14 cellular contexts compared by ENCODE assay signal in genomic region chr17:74919440-74920305, GRCh38. TPM values are rescaled to one million over a fixed set of nuclear protein-coding genes. Genes with fewer than 3 reads are reported as not detected.
DNase-seq lines count a peak whose midpoint lies in the region; ATAC-seq and TF ChIP-seq lines count a peak whose summit lies in the region.
"Had no signal": no experiment of that assay in that cellular context is flagged by ENCODE, and none has a peak within 500 bp of the region (broad histone marks: within the 10 kb centered on the region; RNA-seq: fewer than 3 reads in every experiment).

No MANE protein-coding gene starts in this region.

- H3K27ac ChIP-seq in MM.1S (ENCODE audit: low read length) (no peak overlapping the region), trophoblast cell (ENCODE audit: low read depth, low read length) (no peak overlapping the region)

- DNase-seq in GM06990 (ENCODE audit: extremely low read depth, insufficient read length) = no peak
- peak; percentile 45 for DNase-seq in MM.1S
- DNase-seq in choroid plexus epithelial cell (ENCODE audit: low read depth) = peak; percentile 9
- DNase-seq in trophoblast cell = peak; percentile 21 to 60
- DNase-seq in foreskin melanocyte = no peak
- DNase-seq in activated T-cell treated with anti-CD3 and anti-CD28 coated beads, Interleukin-2, amount 50 U/mL, for 1 hour = no peak
- DNase-seq in activated naive CD4-positive, alpha-beta T cell treated with anti-CD3 and anti-CD28 coated beads, Interleukin-2, amount 50 U/mL, for 72 hours (ENCODE audit: low spot score in 2 of 2) = no peak
- DNase-seq: activated CD4-positive, alpha-beta T cell treated with anti-CD3 and anti-CD28 coated beads, Interleukin-2, amount 10 ng/mL, durations not matched to agents 24 days and 14 days; anterior cingulate cortex; KG1; PC-3 had no signal

- no peaks in the 10 kb centered on the region for H3F3A ChIP-seq in MM.1S (ENCODE audit: insufficient read depth, low read length)

- no peak overlapping the region for H3K23ac ChIP-seq in trophoblast cell (ENCODE audit: low read length)

- no peak overlapping the region for H2AK5ac ChIP-seq in trophoblast cell (ENCODE audit: low read length)

- H3K36me3 ChIP-seq in GM06990 (ENCODE audit: control insufficient read depth, insufficient read depth, low read length) (no peaks in the 10 kb centered on the region), MM.1S (replicated peaks; ENCODE audit: insufficient read depth, low read length) (no peaks in the 10 kb centered on the region), trophoblast cell (ENCODE audit: control insufficient read depth in 1 of 2, insufficient read depth in 2 of 2, low read length in 2 of 2) (no peaks in the 10 kb centered on the region)
- H3K36me3 ChIP-seq: HAP-1 had no signal

- no peaks in the 10 kb centered on the region for H3K36me3 Mint-ChIP-seq in activated naive CD4-positive, alpha-beta T cell treated with anti-CD3 and anti-CD28 coated beads, Interleukin-2, amount 50 U/mL, for 72 hours

- H3K9me3 ChIP-seq in MM.1S (replicated peaks; ENCODE audit: insufficient read depth, low read length) (no peaks in the 10 kb centered on the region), trophoblast cell (ENCODE audit: insufficient read depth, low read depth, low read length) (peaks cover 10% of the 10 kb centered on the region)
- H3K9me3 ChIP-seq: HAP-1 had no signal

- H3K9me3 Mint-ChIP-seq in activated naive CD4-positive, alpha-beta T cell treated with anti-CD3 and anti-CD28 coated beads, Interleukin-2, amount 50 U/mL, for 72 hours = no peaks in the 10 kb centered on the region
- H3K9me3 Mint-ChIP-seq: activated CD4-positive, alpha-beta T cell treated with anti-CD3 and anti-CD28 coated beads, Interleukin-2, amount 10 ng/mL, durations not matched to agents 24 days and 14 days; nephron had no signal

- no peaks in the 10 kb centered on the region; the same call in 1 of the 2 replicates for H3K27me3 ChIP-seq in GM06990 (replicated peaks; ENCODE audit: control insufficient read depth, insufficient read depth, low read length)
- H3K27me3 ChIP-seq in MM.1S (replicated peaks; ENCODE audit: insufficient read depth, low read length) = peaks cover 94% of the 10 kb centered on the region
- peaks cover 18% of the 10 kb centered on the region for H3K27me3 ChIP-seq in trophoblast cell (ENCODE audit: insufficient read depth, low read length)

- H3K4ac ChIP-seq in trophoblast cell (ENCODE audit: low read depth, low read length) = no peak overlapping the region

- H3K9me2 ChIP-seq in MM.1S (replicated peaks; ENCODE audit: insufficient read depth, low read length) = no peaks in the 10 kb centered on the region

- no peak overlapping the region for H2BK5ac ChIP-seq in trophoblast cell (ENCODE audit: low read depth, low read length, poor library complexity)

- H2BK12ac ChIP-seq in trophoblast cell (ENCODE audit: low read length) = no peak overlapping the region

- TF ChIP-seq CTCF in GM06990 (IDR thresholded peaks at IDR 0.05; ENCODE audit: insufficient read depth, low read length, poor library complexity, severe bottlenecking) (peak; percentile 38), MM.1S (IDR thresholded peaks at IDR 0.05; ENCODE audit: low read length) (peak; percentile 45), choroid plexus epithelial cell (conservative IDR thresholded peaks at IDR 0.05; ENCODE audit: low read depth, low read length) (peak; percentile 38)

- no peaks in the 10 kb centered on the region; the same call in 1 of the 2 replicates for H4K20me1 ChIP-seq in MM.1S (ENCODE audit: insufficient read depth, low read length)

- H3K4me1 ChIP-seq in MM.1S (ENCODE audit: low read length) (no peaks in the 10 kb centered on the region), trophoblast cell (ENCODE audit: control insufficient read depth in 1 of 2, insufficient read depth in 2 of 2, low read length in 2 of 2) (no peaks in the 10 kb centered on the region)
- H3K4me1 ChIP-seq: HAP-1 had no signal

- no peak overlapping the region for H4K8ac ChIP-seq in trophoblast cell (ENCODE audit: low read depth, low read length)

- no peak overlapping the region for H2BK120ac ChIP-seq in trophoblast cell (ENCODE audit: insufficient read depth, low read length, poor library complexity)

- no peak for ATAC-seq in activated naive CD4-positive, alpha-beta T cell treated with anti-CD3 and anti-CD28 coated beads, Interleukin-2, amount 50 U/mL, for 72 hours
- ATAC-seq: PC-3 had no signal

- H3K79me2 ChIP-seq in MM.1S (ENCODE audit: low read length) (no peaks in the 10 kb centered on the region), trophoblast cell (ENCODE audit: control insufficient read depth, insufficient read depth, low read length, poor library complexity) (no peaks in the 10 kb centered on the region)

- H3K18ac ChIP-seq in trophoblast cell (ENCODE audit: low read length) = no peak overlapping the region

- peak overlapping the region; percentile 24; the same call in 1 of the 2 replicates for H3K4me2 ChIP-seq in MM.1S (ENCODE audit: low read depth, low read length)
- no peak overlapping the region for H3K4me2 ChIP-seq in trophoblast cell (ENCODE audit: low read length)

- H3K27ac Mint-ChIP-seq in activated naive CD4-positive, alpha-beta T cell treated with anti-CD3 and anti-CD28 coated beads, Interleukin-2, amount 50 U/mL, for 72 hours = no peak overlapping the region
- H3K27ac Mint-ChIP-seq: activated CD4-positive, alpha-beta T cell treated with anti-CD3 and anti-CD28 coated beads, Interleukin-2, amount 10 ng/mL, durations not matched to agents 24 days and 14 days; nephron had no signal

- WGBS in trophoblast cell (ENCODE audit: extremely low coverage, insufficient coverage, insufficient read length) = no CpG with 5 or more reads among the region's 67 CpGs

- H3K79me1 ChIP-seq in trophoblast cell (ENCODE audit: low read length) = no peaks in the 10 kb centered on the region

- H2AFZ ChIP-seq in MM.1S (ENCODE audit: low read length) = no peak overlapping the region
- no peak overlapping the region for H2AFZ ChIP-seq in trophoblast cell (ENCODE audit: insufficient read depth, low read length, poor library complexity)

- no peak overlapping the region for H3K14ac ChIP-seq in trophoblast cell (ENCODE audit: low read length)

- no peak overlapping the region for H3K4me3 ChIP-seq in GM06990 (replicated peaks; ENCODE audit: low read depth, low read length)
- H3K4me3 ChIP-seq in MM.1S (ENCODE audit: low read length) = no peak overlapping the region
- no peak overlapping the region for H3K4me3 ChIP-seq in choroid plexus epithelial cell (ENCODE audit: low read depth, low read length)
- H3K4me3 ChIP-seq in trophoblast cell (ENCODE audit: low read depth, low read length) = no peak overlapping the region
- H3K4me3 ChIP-seq: HAP-1 had no signal

- H4K91ac ChIP-seq in trophoblast cell (ENCODE audit: low read depth, low read length) = no peak overlapping the region

- H4K12ac ChIP-seq in trophoblast cell (ENCODE audit: low read depth, low read length) = no peak overlapping the region

- no peak overlapping the region for H3K9ac ChIP-seq in MM.1S (ENCODE audit: low read length)
- H3K9ac ChIP-seq in trophoblast cell (ENCODE audit: low read length) = no peak overlapping the region

RNA-seq across cellular contexts. Expression of gene USH1G, which starts 3.4 kb away (rescaled TPM):
- polyA plus RNA-seq in trophoblast cell (2013) = 0.04 and 0.05 TPM in 2 replicates
- total RNA-seq in activated naive CD4-positive, alpha-beta T cell treated with anti-CD3 and anti-CD28 coated beads, Interleukin-2, amount 50 U/mL, for 72 hours = not detected
- total RNA-seq: activated CD4-positive, alpha-beta T cell treated with anti-CD3 and anti-CD28 coated beads, Interleukin-2, amount 10 ng/mL, durations not matched to agents 24 days and 14 days; glomerular endothelial cell had no signal

RNA-seq across cellular contexts. Expression of gene OTOP2, which starts 4.4 kb away (rescaled TPM):
- not detected in 2 replicates for polyA plus RNA-seq in trophoblast cell (2013)
- total RNA-seq in activated naive CD4-positive, alpha-beta T cell treated with anti-CD3 and anti-CD28 coated beads, Interleukin-2, amount 50 U/mL, for 72 hours = not detected
- total RNA-seq: activated CD4-positive, alpha-beta T cell treated with anti-CD3 and anti-CD28 coated beads, Interleukin-2, amount 10 ng/mL, durations not matched to agents 24 days and 14 days; glomerular endothelial cell; PC-3 had no signal

RNA-seq across cellular contexts. Expression of gene OTOP3, which starts 16.0 kb away (rescaled TPM):
- not detected in 2 replicates for polyA plus RNA-seq in trophoblast cell (2013)
- not detected for total RNA-seq in activated naive CD4-positive, alpha-beta T cell treated with anti-CD3 and anti-CD28 coated beads, Interleukin-2, amount 50 U/mL, for 72 hours
- total RNA-seq: activated CD4-positive, alpha-beta T cell treated with anti-CD3 and anti-CD28 coated beads, Interleukin-2, amount 10 ng/mL, durations not matched to agents 24 days and 14 days; glomerular endothelial cell; PC-3 had no signal

RNA-seq across cellular contexts. Expression of gene FADS6, which starts 26.2 kb away (rescaled TPM):
- polyA plus RNA-seq in trophoblast cell (2013) = 0.22 and 0.35 TPM in 2 replicates
- not detected for total RNA-seq in activated naive CD4-positive, alpha-beta T cell treated with anti-CD3 and anti-CD28 coated beads, Interleukin-2, amount 50 U/mL, for 72 hours
- total RNA-seq: activated CD4-positive, alpha-beta T cell treated with anti-CD3 and anti-CD28 coated beads, Interleukin-2, amount 10 ng/mL, durations not matched to agents 24 days and 14 days; glomerular endothelial cell; PC-3 had no signal

RNA-seq across cellular contexts. Expression of gene FDXR, which starts 46.9 kb away (rescaled TPM):
- 12.9 and 13.4 TPM in 2 replicates for polyA plus RNA-seq in trophoblast cell (2013)
- total RNA-seq in activated naive CD4-positive, alpha-beta T cell treated with anti-CD3 and anti-CD28 coated beads, Interleukin-2, amount 50 U/mL, for 72 hours = 10 to 100 TPM; 30.9 to 96.3 TPM

Comparison
In these comparisons a context has a peak if more than half of its experiments do, and no peak if none do; other contexts are left out.
1. DNase-seq: peak in MM.1S (single experiment), choroid plexus epithelial cell (single experiment) and trophoblast cell (2 of 2); none in GM06990 (single experiment), foreskin melanocyte (single experiment), activated T-cell treated with anti-CD3 and anti-CD28 coated beads, Interleukin-2, amount 50 U/mL, for 1 hour (single experiment) and activated naive CD4-positive, alpha-beta T cell treated with anti-CD3 and anti-CD28 coated beads, Interleukin-2, amount 50 U/mL, for 72 hours (0 of 2).
2. Peak in every context shown above with its lines, with median percentiles within 50 percentile points of each other: CTCF ChIP-seq.